Comparison of ENCODE assay signal across 2 cellular contexts in the genomic region with DNA sequence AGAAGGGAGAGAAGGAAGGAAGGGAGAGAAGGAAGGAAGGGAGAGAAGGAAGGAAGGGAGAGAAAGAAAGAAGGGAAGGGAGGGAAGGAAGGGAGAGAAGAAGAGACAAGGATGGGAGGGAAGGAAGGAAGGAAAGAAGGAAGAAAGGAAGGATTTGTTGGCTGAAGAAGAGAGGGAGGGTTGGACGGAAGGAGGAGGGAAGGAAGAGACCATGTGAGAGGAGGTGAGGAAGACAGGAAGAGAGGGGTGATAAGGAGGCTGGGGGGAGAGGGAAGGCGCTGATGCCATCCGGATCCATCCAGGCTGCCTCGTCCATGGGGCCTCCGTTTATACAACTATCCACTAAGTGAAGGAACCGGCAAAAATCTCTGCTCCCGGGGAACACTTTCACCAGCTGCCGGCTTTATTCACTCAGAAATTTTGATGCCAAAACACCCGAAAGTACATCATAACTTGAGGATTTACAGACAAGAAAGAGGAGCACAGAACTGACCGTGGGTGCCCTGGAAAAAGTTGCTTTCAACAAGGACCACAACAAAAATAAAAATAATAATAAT.
TF ChIP-seq lines count a peak whose summit lies in the region.

No MANE protein-coding gene starts in this region.

TF ChIP-seq in IMR-90, 13 proteins besides CTCF, POLR2A, EP300 and RAD21:
- TF ChIP-seq SMC3 (IDR thresholded peaks at IDR 0.05; ENCODE audit: low read depth, low read length) (no peak), RCOR1 (IDR thresholded peaks at IDR 0.05; ENCODE audit: insufficient replicate concordance, low read length) (no peak), CHD1 (IDR thresholded peaks at IDR 0.05; ENCODE audit: low read depth, low read length) (no peak), RFX5 (IDR thresholded peaks at IDR 0.05; ENCODE audit: low read depth, low read length) (no peak), BHLHE40 (IDR thresholded peaks at IDR 0.05; ENCODE audit: low read depth, low read length) (no peak), FOS (IDR thresholded peaks at IDR 0.05; ENCODE audit: low read depth, low read length) (no peak), NFE2L2 (IDR thresholded peaks at IDR 0.05; ENCODE audit: low read depth, low read length) (no peak), MAFK (IDR thresholded peaks at IDR 0.05; ENCODE audit: low read depth, low read length) (no peak), CEBPB (IDR thresholded peaks at IDR 0.05; ENCODE audit: low read depth, low read length) (no peak), MAZ (IDR thresholded peaks at IDR 0.05; ENCODE audit: borderline replicate concordance, low read depth, low read length) (no peak), MXI1 (IDR thresholded peaks at IDR 0.05; ENCODE audit: borderline replicate concordance, low read depth, low read length) (no peak)
- TF ChIP-seq, protein P1, sequence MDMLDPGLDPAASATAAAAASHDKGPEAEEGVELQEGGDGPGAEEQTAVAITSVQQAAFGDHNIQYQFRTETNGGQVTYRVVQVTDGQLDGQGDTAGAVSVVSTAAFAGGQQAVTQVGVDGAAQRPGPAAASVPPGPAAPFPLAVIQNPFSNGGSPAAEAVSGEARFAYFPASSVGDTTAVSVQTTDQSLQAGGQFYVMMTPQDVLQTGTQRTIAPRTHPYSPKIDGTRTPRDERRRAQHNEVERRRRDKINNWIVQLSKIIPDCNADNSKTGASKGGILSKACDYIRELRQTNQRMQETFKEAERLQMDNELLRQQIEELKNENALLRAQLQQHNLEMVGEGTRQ (IDR thresholded peaks at IDR 0.05; ENCODE audit: low read depth, low read length) = no peak
- TF ChIP-seq, protein P2, sequence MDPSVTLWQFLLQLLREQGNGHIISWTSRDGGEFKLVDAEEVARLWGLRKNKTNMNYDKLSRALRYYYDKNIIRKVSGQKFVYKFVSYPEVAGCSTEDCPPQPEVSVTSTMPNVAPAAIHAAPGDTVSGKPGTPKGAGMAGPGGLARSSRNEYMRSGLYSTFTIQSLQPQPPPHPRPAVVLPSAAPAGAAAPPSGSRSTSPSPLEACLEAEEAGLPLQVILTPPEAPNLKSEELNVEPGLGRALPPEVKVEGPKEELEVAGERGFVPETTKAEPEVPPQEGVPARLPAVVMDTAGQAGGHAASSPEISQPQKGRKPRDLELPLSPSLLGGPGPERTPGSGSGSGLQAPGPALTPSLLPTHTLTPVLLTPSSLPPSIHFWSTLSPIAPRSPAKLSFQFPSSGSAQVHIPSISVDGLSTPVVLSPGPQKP (IDR thresholded peaks at IDR 0.05; ENCODE audit: borderline replicate concordance, low read depth, low read length) = no peak

TF ChIP-seq in SK-N-SH, 30 proteins besides CTCF, POLR2A, EP300 and RAD21:
- no peak for TF ChIP-seq TEAD4 (IDR thresholded peaks at IDR 0.05; ENCODE audit: borderline replicate concordance, insufficient read depth)
- no peak for TF ChIP-seq MXI1 (IDR thresholded peaks at IDR 0.05; ENCODE audit: low read depth, low read length)
- no peak for TF ChIP-seq YY1 (IDR thresholded peaks at IDR 0.05; ENCODE audit: low read depth)
- no peak for TF ChIP-seq SMC3 (IDR thresholded peaks at IDR 0.05; ENCODE audit: low read depth, low read length)
- no peak for TF ChIP-seq TCF12 (IDR thresholded peaks at IDR 0.05)
- no peak for TF ChIP-seq NFIC (IDR thresholded peaks at IDR 0.05; ENCODE audit: borderline replicate concordance)
- no peak for TF ChIP-seq GABPA (IDR thresholded peaks at IDR 0.05; ENCODE audit: low read depth)
- no peak for TF ChIP-seq FOSL2 (IDR thresholded peaks at IDR 0.05; ENCODE audit: borderline replicate concordance, low read depth)
- TF ChIP-seq POLR2AphosphoS5 (IDR thresholded peaks at IDR 0.05; ENCODE audit: low read depth, low read length) = no peak
- TF ChIP-seq, protein P3, sequence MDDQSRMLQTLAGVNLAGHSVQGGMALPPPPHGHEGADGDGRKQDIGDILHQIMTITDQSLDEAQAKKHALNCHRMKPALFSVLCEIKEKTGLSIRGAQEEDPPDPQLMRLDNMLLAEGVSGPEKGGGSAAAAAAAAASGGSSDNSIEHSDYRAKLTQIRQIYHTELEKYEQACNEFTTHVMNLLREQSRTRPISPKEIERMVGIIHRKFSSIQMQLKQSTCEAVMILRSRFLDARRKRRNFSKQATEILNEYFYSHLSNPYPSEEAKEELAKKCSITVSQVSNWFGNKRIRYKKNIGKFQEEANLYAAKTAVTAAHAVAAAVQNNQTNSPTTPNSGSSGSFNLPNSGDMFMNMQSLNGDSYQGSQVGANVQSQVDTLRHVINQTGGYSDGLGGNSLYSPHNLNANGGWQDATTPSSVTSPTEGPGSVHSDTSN (IDR thresholded peaks at IDR 0.05) = no peak
- no peak for TF ChIP-seq RCOR1 (IDR thresholded peaks at IDR 0.05; ENCODE audit: low read length)
- no peak for TF ChIP-seq FOXM1 (IDR thresholded peaks at IDR 0.05; ENCODE audit: low read depth)
- TF ChIP-seq GATA2 (CRISPR knock-in tag; IDR thresholded peaks at IDR 0.05) = no peak
